Comparison of ENCODE assay signal across 10 cellular contexts in the genomic region with DNA sequence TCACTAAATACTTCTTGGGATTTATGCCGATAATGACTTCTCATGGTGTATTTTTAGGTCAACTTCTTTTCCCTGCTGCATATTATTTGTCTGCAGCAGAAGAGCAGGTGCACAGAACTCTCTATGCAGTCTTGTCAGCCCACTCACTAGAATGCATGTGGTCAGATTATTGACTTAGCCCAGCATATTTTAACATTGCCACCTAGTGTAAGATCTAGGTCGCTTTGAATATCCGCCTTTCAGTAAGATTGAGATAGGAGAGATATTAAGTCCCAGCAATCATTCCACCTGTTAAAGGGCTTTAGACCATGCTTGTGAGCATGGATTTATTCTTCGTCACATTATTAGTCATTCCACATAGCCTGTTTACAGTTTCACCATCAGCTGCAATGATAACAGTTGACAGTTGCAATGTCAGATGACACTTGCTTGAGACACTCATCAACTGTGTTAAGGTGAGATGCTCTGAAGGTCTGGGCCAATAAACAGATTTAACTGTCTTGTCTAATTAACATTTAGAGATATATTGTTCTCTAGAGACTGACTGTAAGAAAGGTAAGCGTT.
A peak's percentile ranks its signal among the peaks of the same experiment; 100 is the strongest.
DNase-seq lines count a peak whose midpoint lies in the region; ATAC-seq and TF ChIP-seq lines count a peak whose summit lies in the region.
"Had no signal": no experiment of that assay in that cellular context is flagged by ENCODE, and none has a peak within 500 bp of the region (broad histone marks: within the 10 kb centered on the region; RNA-seq: fewer than 3 reads in every experiment).

No MANE protein-coding gene starts in this region.

- H3K36me3 ChIP-seq in fibroblast of lung (ENCODE audit: control insufficient read depth, insufficient read depth, low read length) = no peaks in the 10 kb centered on the region

- no peak overlapping the region for H3K9ac ChIP-seq in fibroblast of lung (ENCODE audit: insufficient read depth, low read length)

- H2AFZ ChIP-seq in fibroblast of lung (ENCODE audit: low read length) = no peak overlapping the region

- H3K4me3 ChIP-seq in fibroblast of lung (replicated peaks in 1 of 4; ENCODE audit: control extremely low read depth in 1 of 4, insufficient read depth in 1 of 4, low read depth in 3 of 4, low read length in 4 of 4) (no peak overlapping the region), retinal pigment epithelial cell (ENCODE audit: low read length) (no peak overlapping the region)

- H3K27ac ChIP-seq in fibroblast of lung (ENCODE audit: insufficient read depth, low read length) = no peak overlapping the region

- H3K9me3 ChIP-seq in fibroblast of lung (ENCODE audit: control insufficient read depth, insufficient read depth, low read depth, low read length) = no peaks in the 10 kb centered on the region

- peak; percentile 57 for DNase-seq in NCI-H82 (lab: John Stamatoyannopoulos, UW)
- DNase-seq in NCI-H82 treated with DMSO at 0.1 percent for 48 hours (lab: John Stamatoyannopoulos, UW; ENCODE audit: unreplicated experiment) = no peak
- DNase-seq in NCI-H774 (lab: John Stamatoyannopoulos, UW) = peak; percentile 43
- peak in 1 of 2 donors; percentile 19 for DNase-seq in fibroblast of lung (ENCODE audit: low read depth in 2 of 2)
- DNase-seq in retinal pigment epithelial cell (ENCODE audit: low read depth) = peak; percentile 31
- no peak for DNase-seq in GM20000 (ENCODE audit: low spot score)
- DNase-seq: stimulated activated CD4-positive, alpha-beta T cell treated with anti-CD3 and anti-CD28 coated beads, Interleukin-4, amount 100 ng/mL, for 4 hours; T-cell had no signal

- H3K27me3 ChIP-seq in fibroblast of lung (ENCODE audit: control insufficient read depth, insufficient read depth, low read length) = no peaks in the 10 kb centered on the region

- H3K4me1 ChIP-seq in fibroblast of lung (ENCODE audit: control insufficient read depth, extremely low read depth, insufficient read depth, low read length) = no peaks in the 10 kb centered on the region

- TF ChIP-seq CTCF in fibroblast of lung (conservative IDR thresholded peaks at IDR 0.05 in 1 of 2, IDR thresholded peaks at IDR 0.05 in 1 of 2; ENCODE audit: low read depth in 1 of 2, low read length in 2 of 2) = peak; percentile 4 to 15
- peak; percentile 47 for TF ChIP-seq CTCF in retinal pigment epithelial cell (conservative IDR thresholded peaks at IDR 0.05; ENCODE audit: low read depth, low read length)
- no peak for TF ChIP-seq CTCF in GM20000 (IDR thresholded peaks at IDR 0.05; ENCODE audit: extremely low read depth, missing control alignments)

- H3K79me2 ChIP-seq in fibroblast of lung (ENCODE audit: control insufficient read depth, insufficient read depth, low read length) = no peaks in the 10 kb centered on the region

- H3K4me2 ChIP-seq in fibroblast of lung (ENCODE audit: extremely low read depth, insufficient read depth, low read length) = no peak overlapping the region

- no peaks in the 10 kb centered on the region for H4K20me1 ChIP-seq in fibroblast of lung (ENCODE audit: control insufficient read depth, extremely low read depth, insufficient read depth, low read length)

- ATAC-seq in GM18520 (IDR thresholded peaks at IDR 0.05; ENCODE audit: unreplicated experiment) = no peak
- ATAC-seq in HG02840 (IDR thresholded peaks at IDR 0.05; ENCODE audit: low FRiP score, unreplicated experiment) = no peak
- ATAC-seq: T-cell had no signal

Comparison
In these comparisons a context has a peak if more than half of its experiments do, and no peak if none do; other contexts are left out.
1. DNase-seq: peak in NCI-H82 (single experiment), NCI-H774 (single experiment) and retinal pigment epithelial cell (single experiment); none in NCI-H82 treated with DMSO at 0.1 percent for 48 hours (single experiment) and GM20000 (single experiment).